ENCODE assay signal across 9 cellular contexts in the genomic region with DNA sequence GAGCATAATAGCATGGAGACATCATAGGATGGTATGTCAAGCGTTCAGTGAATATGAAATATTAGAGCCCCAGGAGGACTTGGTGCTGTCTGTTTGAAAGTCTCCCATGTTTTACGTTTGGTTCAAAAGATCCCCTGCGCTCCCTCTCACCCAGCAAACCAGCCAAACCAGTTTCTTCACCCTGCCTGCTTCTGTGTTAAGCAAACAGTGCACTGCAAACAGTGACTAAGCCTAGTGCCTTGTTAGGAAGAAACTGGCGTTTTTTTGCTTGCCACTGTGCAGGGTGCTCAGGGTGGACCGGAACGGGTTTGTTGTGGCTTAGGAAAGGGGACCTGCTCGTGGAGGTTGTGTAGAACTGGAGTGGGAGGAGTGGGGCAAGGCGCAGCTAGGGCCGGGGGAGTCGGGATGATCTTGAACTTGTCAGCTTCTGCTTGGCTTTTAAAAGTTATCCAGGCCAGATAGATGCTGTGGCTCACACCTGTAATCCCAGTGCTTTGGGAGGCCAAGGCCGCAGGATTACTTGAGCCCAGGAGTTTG. TPM values are rescaled to one million over a fixed set of nuclear protein-coding genes. Genes with fewer than 3 reads are reported as not detected.
DNase-seq lines count a peak whose midpoint lies in the region; TF ChIP-seq lines count a peak whose summit lies in the region.
"Had no signal": no experiment of that assay in that cellular context is flagged by ENCODE, and none has a peak within 500 bp of the region (broad histone marks: within the 10 kb centered on the region; RNA-seq: fewer than 3 reads in every experiment).

No MANE protein-coding gene starts in this region.

- H3K36me3 ChIP-seq in mucosa of rectum (ENCODE audit: control insufficient read depth in 2 of 2, insufficient read depth in 2 of 2, low read length in 2 of 2): peaks cover 5 to 9% of the 10 kb centered on the region in 2 donors

- peak overlapping the region; percentile 56 to 68 for H3K9ac ChIP-seq in mucosa of rectum (ENCODE audit: low read depth in 1 of 2, low read length in 2 of 2)

- peaks cover 47 to 68% of the 10 kb centered on the region in 2 donors for H3K4me1 ChIP-seq in mucosa of rectum (ENCODE audit: control insufficient read depth in 2 of 2, insufficient read depth in 2 of 2, low read length in 2 of 2)

- no peaks in the 10 kb centered on the region for H3K9me3 ChIP-seq in mucosa of rectum (ENCODE audit: control insufficient read depth in 2 of 2, low read length in 2 of 2)

- H3K27me3 ChIP-seq in mucosa of rectum (ENCODE audit: control insufficient read depth in 2 of 2, insufficient read depth in 2 of 2, low read length in 2 of 2): no peaks in the 10 kb centered on the region

- H3K4me3 ChIP-seq in choroid plexus epithelial cell (ENCODE audit: low read depth, low read length) (no peak overlapping the region), mucosa of rectum (ENCODE audit: low read length in 2 of 2) (peak overlapping the region; percentile 50 to 61)

- no peak for TF ChIP-seq CTCF in choroid plexus epithelial cell (conservative IDR thresholded peaks at IDR 0.05; ENCODE audit: low read depth, low read length)

- H3K27ac ChIP-seq in mucosa of rectum (ENCODE audit: low read depth in 2 of 2, low read length in 2 of 2): peak overlapping the region; percentile 92 to 93

- DNase-seq in DMS53 treated with DMSO at 0.1 percent for 48 hours (lab: John Stamatoyannopoulos, UW; ENCODE audit: unreplicated experiment) (peak; percentile 93), NCI-H2081 (lab: John Stamatoyannopoulos, UW) (peak; percentile 73 to 92), choroid plexus epithelial cell (ENCODE audit: low read depth) (peak; percentile 39), cardiac septum (ENCODE audit: low spot score) (no peak), T-helper 2 cell (no peak), cerebellar nuclear complex (lab: John Stamatoyannopoulos, UW) (no peak)
- no peak for DNase-seq in activated CD4-positive, CD25-positive, alpha-beta regulatory T cell treated with anti-CD3 and anti-CD28 coated beads, Interleukin-2, amount 50 U/mL, for 72 hours
- DNase-seq: NCI-H1930 had no signal

- intact Hi-C loops in cardiac septum (cut with DNase I): no loop called here

RNA-seq across cellular contexts. Expression of a gene that starts 7.7 kb away (rescaled TPM):
- 0.13 TPM for total RNA-seq in cardiac septum

Comparison
In these comparisons a context has a peak if more than half of its experiments do, and no peak if none do; other contexts are left out.
1. DNase-seq: peak in DMS53 treated with DMSO at 0.1 percent for 48 hours (single experiment), NCI-H2081 (2 of 2) and choroid plexus epithelial cell (single experiment); none in cardiac septum (single experiment), T-helper 2 cell (0 of 5), activated CD4-positive, CD25-positive, alpha-beta regulatory T cell treated with anti-CD3 and anti-CD28 coated beads, Interleukin-2, amount 50 U/mL, for 72 hours (single experiment) and cerebellar nuclear complex (0 of 2).